8 cellular contexts compared by ENCODE assay signal in the genomic region with DNA sequence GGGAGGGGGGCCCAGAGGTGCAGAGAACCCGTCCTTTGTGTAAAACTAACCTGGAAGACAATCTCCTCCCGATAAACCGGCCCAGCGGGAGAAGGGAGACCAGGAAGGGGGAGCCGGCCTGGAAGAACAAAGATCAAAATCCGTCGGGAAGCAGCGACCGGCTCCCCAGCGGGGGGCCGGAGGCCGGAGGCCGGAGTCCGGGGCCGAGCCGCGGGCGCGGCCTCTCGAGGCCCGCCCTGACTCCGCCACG. TPM values are rescaled to one million over a fixed set of nuclear protein-coding genes. Genes with fewer than 3 reads are reported as not detected.
DNase-seq lines count a peak whose midpoint lies in the region; ATAC-seq and TF ChIP-seq lines count a peak whose summit lies in the region.

No MANE protein-coding gene starts in this region.

- H3K9ac ChIP-seq in neural cell (ENCODE audit: low read length): peak overlapping the region; percentile 73

- peak overlapping the region; percentile 78 for H3K27ac ChIP-seq in neural cell (ENCODE audit: low read length)

- peak overlapping the region; percentile 63 for H3K4me3 ChIP-seq in NB4 (ENCODE audit: low read depth, low read length)
- H3K4me3 ChIP-seq in neural cell (ENCODE audit: low read length): peak overlapping the region; percentile 78

- peaks cover 15% of the 10 kb centered on the region for H3K4me1 Mint-ChIP-seq in CD14-positive monocyte
- H3K4me1 Mint-ChIP-seq in effector memory CD8-positive, alpha-beta T cell (ENCODE audit: low read depth in 2 of 2): peaks cover 7 to 9% of the 10 kb centered on the region in 2 donors

- TF ChIP-seq CTCF in CD14-positive monocyte (IDR thresholded peaks at IDR 0.05): no peak
- TF ChIP-seq CTCF in NB4 (IDR thresholded peaks at IDR 0.05; ENCODE audit: low read depth, low read length): no peak
- no peak for TF ChIP-seq CTCF in neural cell (IDR thresholded peaks at IDR 0.05; ENCODE audit: poor library complexity, severe bottlenecking)

- H3K79me2 ChIP-seq in neural cell (replicated peaks; ENCODE audit: insufficient read depth, low read length): peaks cover 25% of the 10 kb centered on the region

- H3K27ac Mint-ChIP-seq in CD14-positive monocyte: peak overlapping the region in 4 of 7 donors; percentile 33 to 83 (median 60)
- H3K27ac Mint-ChIP-seq in effector memory CD8-positive, alpha-beta T cell: peak overlapping the region in 1 of 2 donors; percentile 88

- no peaks in the 10 kb centered on the region for H3F3A ChIP-seq in neural cell (ENCODE audit: insufficient read depth, low read length, poor library complexity, severe bottlenecking)

- H3K27me3 ChIP-seq in neural cell (ENCODE audit: insufficient read depth, low read depth, low read length): no peaks in the 10 kb centered on the region

- H3K9me3 ChIP-seq in neural cell (ENCODE audit: low read length): no peaks in the 10 kb centered on the region

- intact Hi-C loops in CD14-positive monocyte (cut with micrococcal nuclease): loop anchor here in 1 of 2 donors (10.0 kb wide), 1 partner anchor 62 kb away; a partner anchor contains a TSS

- H3K4me2 ChIP-seq in neural cell (ENCODE audit: low read length): no peak overlapping the region

- H3K9me3 Mint-ChIP-seq in CD14-positive monocyte: peaks cover 0 to 2% (median 0%) of the 10 kb centered on the region in 7 donors
- H3K9me3 Mint-ChIP-seq in effector memory CD8-positive, alpha-beta T cell: no peaks in the 10 kb centered on the region

- no peaks in the 10 kb centered on the region for H3K36me3 ChIP-seq in neural cell (ENCODE audit: insufficient read depth, low read length)

- DNase-seq in CD14-positive monocyte (ENCODE audit: low spot score): no peak
- DNase-seq in NB4 (ENCODE audit: low read depth): no peak
- DNase-seq in effector memory CD8-positive, alpha-beta T cell: no peak
- DNase-seq in activated CD4-positive, CD25-positive, alpha-beta regulatory T cell treated with anti-CD3 and anti-CD28 coated beads, Interleukin-2, amount 50 U/mL, for 72 hours: no peak
- DNase-seq in CD1c-positive myeloid dendritic cell (ENCODE audit: extremely low spot score): no peak
- DNase-seq in HT-29 (ENCODE audit: low spot score): no peak
- no peak for DNase-seq in SIG-M5 treated with dmso at 0.1 percent for 504 hours (lab: John Stamatoyannopoulos, UW; ENCODE audit: unreplicated experiment)

- no peak for TF ChIP-seq EP300 in neural cell (conservative IDR thresholded peaks at IDR 0.05; ENCODE audit: poor library complexity, severe bottlenecking)

- TF ChIP-seq POLR2A in NB4 (IDR thresholded peaks at IDR 0.05; ENCODE audit: extremely low read depth, insufficient read length): no peak

- H3K4me3 Mint-ChIP-seq in CD14-positive monocyte: peak overlapping the region; percentile 85 to 87
- H3K4me3 Mint-ChIP-seq in effector memory CD8-positive, alpha-beta T cell: peak overlapping the region; percentile 89 to 90

- H4K20me1 ChIP-seq in neural cell (ENCODE audit: insufficient read depth): no peaks in the 10 kb centered on the region

- H3K9me2 ChIP-seq in neural cell (ENCODE audit: insufficient read depth, low read length): no peaks in the 10 kb centered on the region

- no peak for TF ChIP-seq RAD21 in neural cell (conservative IDR thresholded peaks at IDR 0.05)

- ATAC-seq in effector memory CD8-positive, alpha-beta T cell (replicated peaks): no peak

- H2AFZ ChIP-seq in neural cell (ENCODE audit: low read depth, low read length): no peak overlapping the region

- peaks cover 0 to 2% of the 10 kb centered on the region in 2 donors for H3K36me3 Mint-ChIP-seq in CD14-positive monocyte
- H3K36me3 Mint-ChIP-seq in effector memory CD8-positive, alpha-beta T cell (ENCODE audit: insufficient read depth): peaks cover 3% of the 10 kb centered on the region

- H3K27me3 Mint-ChIP-seq in CD14-positive monocyte (ENCODE audit: low read depth in 3 of 3): peaks cover 4 to 8% (median 5%) of the 10 kb centered on the region in 3 donors
- H3K27me3 Mint-ChIP-seq in effector memory CD8-positive, alpha-beta T cell: no peaks in the 10 kb centered on the region

TF ChIP-seq in neural cell, 6 proteins besides CTCF, POLR2A, EP300 and RAD21:
- TF ChIP-seq POLR2AphosphoS5 (IDR thresholded peaks at IDR 0.05): no peak
- TF ChIP-seq, protein P1, sequence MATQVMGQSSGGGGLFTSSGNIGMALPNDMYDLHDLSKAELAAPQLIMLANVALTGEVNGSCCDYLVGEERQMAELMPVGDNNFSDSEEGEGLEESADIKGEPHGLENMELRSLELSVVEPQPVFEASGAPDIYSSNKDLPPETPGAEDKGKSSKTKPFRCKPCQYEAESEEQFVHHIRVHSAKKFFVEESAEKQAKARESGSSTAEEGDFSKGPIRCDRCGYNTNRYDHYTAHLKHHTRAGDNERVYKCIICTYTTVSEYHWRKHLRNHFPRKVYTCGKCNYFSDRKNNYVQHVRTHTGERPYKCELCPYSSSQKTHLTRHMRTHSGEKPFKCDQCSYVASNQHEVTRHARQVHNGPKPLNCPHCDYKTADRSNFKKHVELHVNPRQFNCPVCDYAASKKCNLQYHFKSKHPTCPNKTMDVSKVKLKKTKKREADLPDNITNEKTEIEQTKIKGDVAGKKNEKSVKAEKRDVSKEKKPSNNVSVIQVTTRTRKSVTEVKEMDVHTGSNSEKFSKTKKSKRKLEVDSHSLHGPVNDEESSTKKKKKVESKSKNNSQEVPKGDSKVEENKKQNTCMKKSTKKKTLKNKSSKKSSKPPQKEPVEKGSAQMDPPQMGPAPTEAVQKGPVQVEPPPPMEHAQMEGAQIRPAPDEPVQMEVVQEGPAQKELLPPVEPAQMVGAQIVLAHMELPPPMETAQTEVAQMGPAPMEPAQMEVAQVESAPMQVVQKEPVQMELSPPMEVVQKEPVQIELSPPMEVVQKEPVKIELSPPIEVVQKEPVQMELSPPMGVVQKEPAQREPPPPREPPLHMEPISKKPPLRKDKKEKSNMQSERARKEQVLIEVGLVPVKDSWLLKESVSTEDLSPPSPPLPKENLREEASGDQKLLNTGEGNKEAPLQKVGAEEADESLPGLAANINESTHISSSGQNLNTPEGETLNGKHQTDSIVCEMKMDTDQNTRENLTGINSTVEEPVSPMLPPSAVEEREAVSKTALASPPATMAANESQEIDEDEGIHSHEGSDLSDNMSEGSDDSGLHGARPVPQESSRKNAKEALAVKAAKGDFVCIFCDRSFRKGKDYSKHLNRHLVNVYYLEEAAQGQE (IDR thresholded peaks at IDR 0.05; ENCODE audit: borderline replicate concordance): no peak
- TF ChIP-seq TAF1 (IDR thresholded peaks at IDR 0.05; ENCODE audit: low read depth): no peak
- no peak for TF ChIP-seq MXI1 (conservative IDR thresholded peaks at IDR 0.05; ENCODE audit: poor library complexity, severe bottlenecking)
- no peak for TF ChIP-seq EZH2 (IDR thresholded peaks at IDR 0.05; ENCODE audit: borderline replicate concordance, insufficient read depth, low read length, poor library complexity, severe bottlenecking)

RNA-seq across cellular contexts. Expression of a gene that starts 0.6 kb away (rescaled TPM):
- polyA plus RNA-seq in CD14-positive monocyte (1 to 10 TPM; 2.7 to 2.8 TPM), neural cell (24.9 and 30.4 TPM in 2 replicates)
- polyA minus RNA-seq in neural cell: 39.1 and 39.4 TPM in 2 replicates
- 38.6 and 46.7 TPM in 2 replicates for total RNA-seq in HT-29 (2014; rRNA removed; shearing (Covaris generic))
